18 cellular contexts compared by ENCODE assay signal in genomic region chr5:8906303-8906967, GRCh38.
DNase-seq lines count a peak whose midpoint lies in the region; TF ChIP-seq lines count a peak whose summit lies in the region.
"Had no signal": no experiment of that assay in that cellular context is flagged by ENCODE, and none has a peak within 500 bp of the region (broad histone marks: within the 10 kb centered on the region; RNA-seq: fewer than 3 reads in every experiment).

No MANE protein-coding gene starts in this region.

- H3K4me3 Mint-ChIP-seq in immature natural killer cell: no peak overlapping the region
- H3K4me3 Mint-ChIP-seq in activated CD4-positive, alpha-beta T cell treated with anti-CD3 and anti-CD28 coated beads, Interleukin-2, amount 10 ng/mL, durations not matched to agents 24 days and 14 days: no peak overlapping the region
- H3K4me3 Mint-ChIP-seq: T-helper 17 cell had no signal

- H3K27ac Mint-ChIP-seq in immature natural killer cell: no peak overlapping the region
- no peak overlapping the region for H3K27ac Mint-ChIP-seq in activated CD4-positive, alpha-beta T cell treated with anti-CD3 and anti-CD28 coated beads, Interleukin-2, amount 10 ng/mL, durations not matched to agents 24 days and 14 days
- H3K27ac Mint-ChIP-seq: T-helper 17 cell had no signal

- peak; percentile 78 for DNase-seq in EH (ENCODE audit: low read depth)
- DNase-seq in NCI-H69 (lab: John Stamatoyannopoulos, UW): peak; percentile 23
- DNase-seq in epithelial cell of esophagus (ENCODE audit: low read depth): peak; percentile 96
- peak; percentile 72 for DNase-seq in renal cortical epithelial cell (ENCODE audit: low read depth)
- no peak for DNase-seq in posterior cingulate gyrus
- no peak for DNase-seq in LoVo (ENCODE audit: low spot score)
- DNase-seq in immature natural killer cell: no peak
- no peak for DNase-seq in activated CD4-positive, alpha-beta T cell treated with anti-CD3 and anti-CD28 coated beads, Interleukin-2, amount 10 ng/mL, durations not matched to agents 24 days and 14 days
- DNase-seq: activated CD4-positive, CD25-positive, alpha-beta regulatory T cell treated with anti-CD3 and anti-CD28 coated beads, Interleukin-2, amount 50 U/mL, for 72 hours; activated naive CD4-positive, alpha-beta T cell; C1 segment of cervical spinal cord; effector CD8-positive, alpha-beta T cell; islet precursor cell; NCI-H1417; NCI-H526 treated with DMSO at 0.1 percent for 48 hours; RPMI8226; substantia nigra; T-helper 17 cell had no signal

- peaks cover 5 to 44% (median 16%) of the 10 kb centered on the region in 6 donors for H3K9me3 Mint-ChIP-seq in immature natural killer cell
- no peaks in the 10 kb centered on the region for H3K9me3 Mint-ChIP-seq in activated CD4-positive, alpha-beta T cell treated with anti-CD3 and anti-CD28 coated beads, Interleukin-2, amount 10 ng/mL, durations not matched to agents 24 days and 14 days

- intact Hi-C loops in posterior cingulate gyrus (cut with DNase I): no loop called here
- intact Hi-C loops in activated CD4-positive, alpha-beta T cell treated with anti-CD3 and anti-CD28 coated beads, Interleukin-2, amount 10 ng/mL, durations not matched to agents 24 days and 14 days (cut with micrococcal nuclease): no loop called here

- no peak overlapping the region for H3K4me3 ChIP-seq in epithelial cell of esophagus (ENCODE audit: low read length)

- no peaks in the 10 kb centered on the region for H3K4me1 Mint-ChIP-seq in immature natural killer cell
- H3K4me1 Mint-ChIP-seq in activated CD4-positive, alpha-beta T cell treated with anti-CD3 and anti-CD28 coated beads, Interleukin-2, amount 10 ng/mL, durations not matched to agents 24 days and 14 days: no peaks in the 10 kb centered on the region
- H3K4me1 Mint-ChIP-seq: T-helper 17 cell had no signal

- peaks cover 0 to 2% (median 1%) of the 10 kb centered on the region in 3 donors for H3K27me3 Mint-ChIP-seq in immature natural killer cell (ENCODE audit: low read depth in 3 of 3)
- H3K27me3 Mint-ChIP-seq in activated CD4-positive, alpha-beta T cell treated with anti-CD3 and anti-CD28 coated beads, Interleukin-2, amount 10 ng/mL, durations not matched to agents 24 days and 14 days: no peaks in the 10 kb centered on the region
- H3K27me3 Mint-ChIP-seq: T-helper 17 cell had no signal

- TF ChIP-seq CTCF in epithelial cell of esophagus (IDR thresholded peaks at IDR 0.05; ENCODE audit: insufficient read depth, low read depth, low read length, missing control alignments): no peak

- no peaks in the 10 kb centered on the region for H3K36me3 Mint-ChIP-seq in immature natural killer cell
- H3K36me3 Mint-ChIP-seq in activated CD4-positive, alpha-beta T cell treated with anti-CD3 and anti-CD28 coated beads, Interleukin-2, amount 10 ng/mL, durations not matched to agents 24 days and 14 days (ENCODE audit: low read depth): no peaks in the 10 kb centered on the region

Comparison
In these comparisons a context has a peak if more than half of its experiments do, and no peak if none do; other contexts are left out.
1. DNase-seq: peak in EH (single experiment), NCI-H69 (single experiment), epithelial cell of esophagus (single experiment) and renal cortical epithelial cell (single experiment); none in posterior cingulate gyrus (0 of 10), LoVo (single experiment), immature natural killer cell (0 of 3) and activated CD4-positive, alpha-beta T cell treated with anti-CD3 and anti-CD28 coated beads, Interleukin-2, amount 10 ng/mL, durations not matched to agents 24 days and 14 days (single experiment).